In genomic region chr1:8509579-8509978, GRCh38 we compare ENCODE assay signal across 11 cellular contexts.
A peak's percentile ranks its signal among the peaks of the same experiment; 100 is the strongest.
DNase-seq lines count a peak whose midpoint lies in the region; ATAC-seq and TF ChIP-seq lines count a peak whose summit lies in the region.
"Had no signal": no experiment of that assay in that cellular context is flagged by ENCODE, and none has a peak within 500 bp of the region (broad histone marks: within the 10 kb centered on the region; RNA-seq: fewer than 3 reads in every experiment).

No MANE protein-coding gene starts in this region.

- no peak overlapping the region for H2AFZ ChIP-seq in osteoblast (ENCODE audit: low read length)

- H3K27ac ChIP-seq in right atrium auricular region = peak overlapping the region; percentile 69 to 73
- H3K27ac ChIP-seq in caudate nucleus (ENCODE audit: low read depth, low read length) = peak overlapping the region; percentile 86
- H3K27ac ChIP-seq in osteoblast (ENCODE audit: low read depth, low read length) = peak overlapping the region; percentile 62

- H3K4me1 ChIP-seq in right atrium auricular region = peaks cover 0 to 24% of the 10 kb centered on the region in 2 donors
- peaks cover 19% of the 10 kb centered on the region for H3K4me1 ChIP-seq in osteoblast (ENCODE audit: insufficient read depth, low read length)

- no peak for DNase-seq in right atrium auricular region (ENCODE audit: low spot score)
- DNase-seq in left cardiac atrium = no peak
- no peak for DNase-seq in caudate nucleus (lab: John Stamatoyannopoulos, UW)
- DNase-seq in osteoblast (ENCODE audit: insufficient read length, low spot score, missing footprints) = no peak
- DNase-seq in mucosa of gallbladder (ENCODE audit: low spot score) = no peak
- no peak for DNase-seq in DMS 273 (lab: John Stamatoyannopoulos, UW; ENCODE audit: unreplicated experiment)
- no peak for DNase-seq in retina
- DNase-seq: H9, NCI-H1048 had no signal

- H3K9me3 ChIP-seq in right atrium auricular region (no peaks in the 10 kb centered on the region), osteoblast (ENCODE audit: low read depth, low read length) (no peaks in the 10 kb centered on the region)

- intact Hi-C loops in left cardiac atrium (cut with DNase I) = no loop called here

- ATAC-seq in left cardiac atrium (no peak), GM19328 (IDR thresholded peaks at IDR 0.05; ENCODE audit: unreplicated experiment) (no peak)
- ATAC-seq: Panc1 had no signal

- TF ChIP-seq CTCF in right atrium auricular region (IDR thresholded peaks at IDR 0.05) = no peak
- no peak for TF ChIP-seq CTCF in osteoblast (IDR thresholded peaks at IDR 0.05; ENCODE audit: extremely low read depth, low read depth, low read length)

- H3K79me2 ChIP-seq in osteoblast (ENCODE audit: insufficient read depth, low read length) = peaks cover 31% of the 10 kb centered on the region

- H3K27me3 ChIP-seq in right atrium auricular region (no peaks in the 10 kb centered on the region), osteoblast (ENCODE audit: insufficient read depth, low read length) (no peaks in the 10 kb centered on the region)

- H3K4me3 ChIP-seq in right atrium auricular region = no peak overlapping the region
- H3K4me3 ChIP-seq in osteoblast (ENCODE audit: insufficient read depth, low read length) = no peak overlapping the region

- peaks cover 8% of the 10 kb centered on the region for H3K36me3 ChIP-seq in right atrium auricular region
- H3K36me3 ChIP-seq in osteoblast (ENCODE audit: insufficient read depth, low read length) = no peaks in the 10 kb centered on the region

- H3K4me2 ChIP-seq in osteoblast (ENCODE audit: insufficient read depth, low read length) = peak overlapping the region; percentile 74

- H4K20me1 ChIP-seq in osteoblast (ENCODE audit: insufficient read depth, low read length) = no peaks in the 10 kb centered on the region
